ENCODE assay signal across 10 cellular contexts in genomic region chr3:73484656-73485248, GRCh38.
A peak's percentile ranks its signal among the peaks of the same experiment; 100 is the strongest.
DNase-seq lines count a peak whose midpoint lies in the region; ATAC-seq, FAIRE-seq and TF ChIP-seq lines count a peak whose summit lies in the region.
"Had no signal": no experiment of that assay in that cellular context is flagged by ENCODE, and none has a peak within 500 bp of the region (broad histone marks: within the 10 kb centered on the region; RNA-seq: fewer than 3 reads in every experiment).

No MANE protein-coding gene starts in this region.

- H3K4me3 ChIP-seq in adipocyte (ENCODE audit: low read length) (no peak overlapping the region), colonic mucosa (no peak overlapping the region)

- H3K4me1 ChIP-seq in adipocyte (ENCODE audit: control insufficient read depth, insufficient read depth, low read length) (peaks cover 22% of the 10 kb centered on the region), colonic mucosa (no peaks in the 10 kb centered on the region)
- H3K4me1 ChIP-seq: Caco-2 had no signal

- H3K9me3 ChIP-seq in adipocyte (ENCODE audit: control insufficient read depth, low read length) (no peaks in the 10 kb centered on the region), colonic mucosa (no peaks in the 10 kb centered on the region)
- H3K9me3 ChIP-seq: Caco-2 had no signal

- peak; percentile 72 for FAIRE-seq in GM12892 (lab: Jason Lieb, UNC)

- DNase-seq in GM12892 (ENCODE audit: insufficient read length) (peak; percentile 23), adipocyte (ENCODE audit: low read depth) (peak; percentile 44), NCI-H187 treated with DMSO at 0.1 percent for 48 hours (lab: John Stamatoyannopoulos, UW) (no peak), colonic mucosa (no peak), caudate nucleus (lab: John Stamatoyannopoulos, UW) (no peak)
- DNase-seq in activated naive CD4-positive, alpha-beta T cell treated with anti-CD3 and anti-CD28 coated beads, Interleukin-2, amount 50 U/mL, for 16 hours = no peak
- DNase-seq: activated T-cell treated with anti-CD3 and anti-CD28 coated beads, Interleukin-2, amount 50 U/mL, for 48 hours; Caco-2 had no signal

- peak; percentile 93 for ATAC-seq in GM21360 (IDR thresholded peaks at IDR 0.05; ENCODE audit: unreplicated experiment)
- peak; percentile 84 for ATAC-seq in HG03066 (IDR thresholded peaks at IDR 0.05; ENCODE audit: low read depth, unreplicated experiment)

- H3K27me3 ChIP-seq in adipocyte (replicated peaks; ENCODE audit: control insufficient read depth, insufficient read depth, low read length) (no peaks in the 10 kb centered on the region), colonic mucosa (no peaks in the 10 kb centered on the region)

- no peak overlapping the region for H3K9ac ChIP-seq in adipocyte (ENCODE audit: low read length)
- H3K9ac ChIP-seq in colonic mucosa (ENCODE audit: low read depth in 2 of 2, low read length in 2 of 2) = no peak overlapping the region

- TF ChIP-seq POLR2A in GM12892 (IDR thresholded peaks at IDR 0.05; ENCODE audit: low read depth, low read length) = no peak

- H3K36me3 ChIP-seq in adipocyte (ENCODE audit: control insufficient read depth, insufficient read depth, low read length, severe bottlenecking) = no peaks in the 10 kb centered on the region
- H3K36me3 ChIP-seq in colonic mucosa = no peaks in the 10 kb centered on the region

- no peak for TF ChIP-seq CTCF in colonic mucosa (IDR thresholded peaks at IDR 0.05)

- intact Hi-C loops in colonic mucosa (cut with DNase I) = no loop called here

- H3K27ac ChIP-seq in colonic mucosa (no peak overlapping the region), caudate nucleus (ENCODE audit: low read depth, low read length) (no peak overlapping the region)

Comparison
In these comparisons a context has a peak if more than half of its experiments do, and no peak if none do; other contexts are left out.
1. DNase-seq: peak in GM12892 (single experiment) and adipocyte (single experiment); none in NCI-H187 treated with DMSO at 0.1 percent for 48 hours (single experiment), colonic mucosa (single experiment), caudate nucleus (0 of 61) and activated naive CD4-positive, alpha-beta T cell treated with anti-CD3 and anti-CD28 coated beads, Interleukin-2, amount 50 U/mL, for 16 hours (single experiment).